ENCODE assay signal across 1 cellular context in genomic region chr1:20636785-20637347, GRCh38.
TF ChIP-seq lines count a peak whose summit lies in the region.

No MANE protein-coding gene starts in this region.

TF ChIP-seq in K562, 482 proteins besides CTCF, POLR2A, EP300 and RAD21 (continued from another document):
- TF ChIP-seq, protein P1, sequence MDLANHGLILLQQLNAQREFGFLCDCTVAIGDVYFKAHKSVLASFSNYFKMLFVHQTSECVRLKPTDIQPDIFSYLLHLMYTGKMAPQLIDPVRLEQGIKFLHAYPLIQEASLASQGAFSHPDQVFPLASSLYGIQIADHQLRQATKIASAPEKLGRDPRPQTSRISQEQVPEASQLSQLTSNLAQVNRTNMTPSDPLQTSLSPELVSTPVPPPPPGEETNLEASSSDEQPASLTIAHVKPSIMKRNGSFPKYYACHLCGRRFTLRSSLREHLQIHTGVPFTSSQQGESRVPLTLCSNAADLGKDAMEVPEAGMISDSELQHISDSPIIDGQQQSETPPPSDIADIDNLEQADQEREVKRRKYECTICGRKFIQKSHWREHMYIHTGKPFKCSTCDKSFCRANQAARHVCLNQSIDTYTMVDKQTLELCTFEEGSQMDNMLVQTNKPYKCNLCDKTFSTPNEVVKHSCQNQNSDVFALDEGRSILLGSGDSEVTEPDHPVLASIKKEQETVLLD (IDR thresholded peaks at IDR 0.05): no peak
- TF ChIP-seq TAF9B (IDR thresholded peaks at IDR 0.05; ENCODE audit: partially characterized antibody) (no peak), PML (IDR thresholded peaks at IDR 0.05; ENCODE audit: low read length) (no peak), ZFP1 (CRISPR knock-in tag; IDR thresholded peaks at IDR 0.05) (no peak), STAT5B (CRISPR knock-in tag; IDR thresholded peaks at IDR 0.05) (no peak), NEUROD1 (IDR thresholded peaks at IDR 0.05; ENCODE audit: borderline replicate concordance, low read depth, low read length, partially characterized antibody) (no peak), ZNF436 (CRISPR knock-in tag; IDR thresholded peaks at IDR 0.05) (no peak), TARDBP (IDR thresholded peaks at IDR 0.05) (no peak), ZNF77 (CRISPR knock-in tag; IDR thresholded peaks at IDR 0.05) (no peak), ATF7 (IDR thresholded peaks at IDR 0.05) (peak; percentile 82), ZNF79 (CRISPR knock-in tag; IDR thresholded peaks at IDR 0.05; ENCODE audit: low read depth) (no peak), SRSF1 (IDR thresholded peaks at IDR 0.05; ENCODE audit: low read depth, low read length) (no peak)
- TF ChIP-seq, protein P2, sequence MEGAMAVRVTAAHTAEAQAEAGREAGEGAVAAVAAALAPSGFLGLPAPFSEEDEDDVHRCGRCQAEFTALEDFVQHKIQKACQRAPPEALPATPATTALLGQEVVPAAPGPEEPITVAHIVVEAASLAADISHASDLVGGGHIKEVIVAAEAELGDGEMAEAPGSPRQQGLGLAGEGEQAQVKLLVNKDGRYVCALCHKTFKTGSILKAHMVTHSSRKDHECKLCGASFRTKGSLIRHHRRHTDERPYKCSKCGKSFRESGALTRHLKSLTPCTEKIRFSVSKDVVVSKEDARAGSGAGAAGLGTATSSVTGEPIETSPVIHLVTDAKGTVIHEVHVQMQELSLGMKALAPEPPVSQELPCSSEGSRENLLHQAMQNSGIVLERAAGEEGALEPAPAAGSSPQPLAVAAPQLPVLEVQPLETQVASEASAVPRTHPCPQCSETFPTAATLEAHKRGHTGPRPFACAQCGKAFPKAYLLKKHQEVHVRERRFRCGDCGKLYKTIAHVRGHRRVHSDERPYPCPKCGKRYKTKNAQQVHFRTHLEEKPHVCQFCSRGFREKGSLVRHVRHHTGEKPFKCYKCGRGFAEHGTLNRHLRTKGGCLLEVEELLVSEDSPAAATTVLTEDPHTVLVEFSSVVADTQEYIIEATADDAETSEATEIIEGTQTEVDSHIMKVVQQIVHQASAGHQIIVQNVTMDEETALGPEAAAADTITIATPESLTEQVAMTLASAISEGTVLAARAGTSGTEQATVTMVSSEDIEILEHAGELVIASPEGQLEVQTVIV (CRISPR knock-in tag; IDR thresholded peaks at IDR 0.05; ENCODE audit: borderline replicate concordance): no peak
TF ChIP-seq in K562: peak in this region for 6.
